14 cellular contexts compared by ENCODE assay signal in genomic region chr17:39114744-39115534, GRCh38. TPM values are rescaled to one million over a fixed set of nuclear protein-coding genes. Genes with fewer than 3 reads are reported as not detected.
A peak's percentile ranks its signal among the peaks of the same experiment; 100 is the strongest.
DNase-seq lines count a peak whose midpoint lies in the region; ATAC-seq and TF ChIP-seq lines count a peak whose summit lies in the region.
"Had no signal": no experiment of that assay in that cellular context is flagged by ENCODE, and none has a peak within 500 bp of the region (broad histone marks: within the 10 kb centered on the region; RNA-seq: fewer than 3 reads in every experiment).

No MANE protein-coding gene starts in this region.

- ATAC-seq in left cardiac atrium: peak; percentile 31 to 45
- ATAC-seq in Right ventricle myocardium superior (ENCODE audit: poor library complexity): no peak
- no peak for ATAC-seq in GM21529 (IDR thresholded peaks at IDR 0.05; ENCODE audit: unreplicated experiment)
- ATAC-seq: PC-3, upper lobe of right lung had no signal

- no peak overlapping the region for H4K91ac ChIP-seq in mesenchymal stem cell (ENCODE audit: low read length)

- H3K9me3 ChIP-seq in mesenchymal stem cell (ENCODE audit: control insufficient read depth, low read length) (no peaks in the 10 kb centered on the region), transverse colon (no peaks in the 10 kb centered on the region)
- H3K9me3 ChIP-seq: upper lobe of right lung had no signal

- no peaks in the 10 kb centered on the region for H3K79me1 ChIP-seq in mesenchymal stem cell (replicated peaks; ENCODE audit: low read length, poor library complexity, severe bottlenecking)

- H4K8ac ChIP-seq in mesenchymal stem cell (ENCODE audit: low read length): peak overlapping the region; percentile 62

- no peak for TF ChIP-seq CTCF in transverse colon (IDR thresholded peaks at IDR 0.05)

- TF ChIP-seq EP300 in transverse colon (IDR thresholded peaks at IDR 0.05; ENCODE audit: low read depth): no peak

- no peak overlapping the region for H3K4me2 ChIP-seq in mesenchymal stem cell (ENCODE audit: low read length, poor library complexity, severe bottlenecking)

- no peak overlapping the region for H2BK120ac ChIP-seq in mesenchymal stem cell (ENCODE audit: low read depth, low read length)

- peak overlapping the region; percentile 58 for H2AFZ ChIP-seq in mesenchymal stem cell (ENCODE audit: low read depth, low read length)

- no peak overlapping the region for H3K23ac ChIP-seq in mesenchymal stem cell (ENCODE audit: low read length in 2 of 2)

- H3K27ac ChIP-seq in mesenchymal stem cell (ENCODE audit: low read length, poor library complexity, severe bottlenecking) (no peak overlapping the region), transverse colon (peak overlapping the region; percentile 9 to 61 (median 36))
- H3K27ac ChIP-seq: upper lobe of right lung had no signal

- H3K4ac ChIP-seq in mesenchymal stem cell (ENCODE audit: low read depth in 1 of 2, low read length in 2 of 2): no peak overlapping the region

- peak overlapping the region; percentile 1 to 21 for H3K18ac ChIP-seq in mesenchymal stem cell (ENCODE audit: low read depth in 1 of 2, low read length in 2 of 2)

- 77% methylated on average over 20 of the region's 20 CpGs for WGBS in mesenchymal stem cell
- WGBS in transverse colon (ENCODE audit: low coverage in 1 of 2), 2 donors: 67% methylated on average over 20 of the region's 20 CpGs; no CpG with 5 or more reads in 1 of the 2 donors

- H3K27me3 ChIP-seq in mesenchymal stem cell (ENCODE audit: control insufficient read depth in 1 of 2, insufficient read depth in 1 of 2, low read length in 2 of 2): peaks cover 0 to 14% of the 10 kb centered on the region in 2 experiments
- no peaks in the 10 kb centered on the region for H3K27me3 ChIP-seq in transverse colon
- H3K27me3 ChIP-seq: upper lobe of right lung had no signal

- no peak for TF ChIP-seq POLR2A in transverse colon (IDR thresholded peaks at IDR 0.05)

- H3K36me3 ChIP-seq in mesenchymal stem cell (ENCODE audit: control insufficient read depth in 1 of 2, insufficient read depth in 2 of 2, low read depth in 1 of 2, low read length in 2 of 2) (no peaks in the 10 kb centered on the region), transverse colon (no peaks in the 10 kb centered on the region)
- H3K36me3 ChIP-seq: upper lobe of right lung had no signal

- peak overlapping the region; percentile 86 for H3K9ac ChIP-seq in mesenchymal stem cell (ENCODE audit: low read length)

- H3K4me3 ChIP-seq in mesenchymal stem cell (ENCODE audit: insufficient read depth in 1 of 2, low read depth in 1 of 2, low read length in 2 of 2) (peak overlapping the region in 1 of 2 experiments; percentile 56), transverse colon (no peak overlapping the region)
- H3K4me3 ChIP-seq: upper lobe of right lung had no signal

- H3K4me1 ChIP-seq in mesenchymal stem cell (ENCODE audit: control insufficient read depth, insufficient read depth, low read depth, low read length) (peaks cover 9% of the 10 kb centered on the region), transverse colon (peaks cover 0 to 10% (median 4%) of the 10 kb centered on the region in 4 donors)
- H3K4me1 ChIP-seq: upper lobe of right lung had no signal

- DNase-seq in left cardiac atrium (no peak), Right ventricle myocardium superior (no peak), astrocyte of the hippocampus (ENCODE audit: low read depth, low spot score) (peak; percentile 26), mesenchymal stem cell (peak; percentile 40), transverse colon (no peak), SKM-1 treated with dmso at 0.1 percent for 144 hours (lab: John Stamatoyannopoulos, UW; ENCODE audit: unreplicated experiment) (no peak)
- no peak for DNase-seq in activated CD4-positive, CD25-positive, alpha-beta regulatory T cell treated with anti-CD3 and anti-CD28 coated beads, Interleukin-2, amount 50 U/mL, for 72 hours
- DNase-seq: activated CD8-positive, alpha-beta memory T cell treated with anti-CD3 and anti-CD28 coated beads for 24 hours; AML-193; KBM-7; PC-3; upper lobe of right lung had no signal

- intact Hi-C loops in left cardiac atrium (cut with DNase I): no loop called here
- intact Hi-C loops in Right ventricle myocardium superior (cut with DNase I): no loop called here
- intact Hi-C loops in transverse colon (cut with DNase I; ENCODE audit: low total_unique reads): no loop called here

- H3K14ac ChIP-seq in mesenchymal stem cell (ENCODE audit: low read length in 2 of 2): peak overlapping the region in 1 of 2 experiments; percentile 74

- H2BK12ac ChIP-seq in mesenchymal stem cell (ENCODE audit: low read length in 2 of 2): peak overlapping the region; percentile 28 to 47

- no peak overlapping the region for H2AK5ac ChIP-seq in mesenchymal stem cell (ENCODE audit: low read length, severe bottlenecking)

- H2BK15ac ChIP-seq in mesenchymal stem cell (ENCODE audit: low read depth, poor library complexity, severe bottlenecking): no peak overlapping the region

- in situ Hi-C loops in transverse colon (cut with MboI; ENCODE audit: low pct_ligation_motif_present in 1 of 4, low pct_unique_long_range_greater_than_20kb in 1 of 4, low sequenced_read_pairs in 3 of 4): no loop called here

- no peak overlapping the region for H2BK5ac ChIP-seq in mesenchymal stem cell (ENCODE audit: low read depth, low read length, poor library complexity, severe bottlenecking)

RNA-seq across cellular contexts. Expression of gene PLXDC1, which starts 36.5 kb away (rescaled TPM):
- total RNA-seq in left cardiac atrium: 10 to 100 TPM in 1 of 2 donors, 1 to 10 TPM in 1; 7.6 to 18.0 TPM
- total RNA-seq in Right ventricle myocardium superior: 14.1 TPM
- 1.9 TPM for polyA plus RNA-seq in mesenchymal stem cell (2013, experiment 1 of 2)
- 2.1 TPM for polyA plus RNA-seq in mesenchymal stem cell (2013, experiment 2 of 2)
- total RNA-seq in transverse colon: 10 to 100 TPM in 1 of 4 donors, 1 to 10 TPM in 3; 1.6 to 26.2 (median 4.3) TPM
- total RNA-seq: PC-3, pulmonary artery endothelial cell had no signal

RNA-seq across cellular contexts. Expression of gene ARL5C, which starts 51.0 kb away (rescaled TPM):
- total RNA-seq in left cardiac atrium (not detected), Right ventricle myocardium superior (not detected), transverse colon (not detected)
- polyA plus RNA-seq in mesenchymal stem cell (2013, experiment 1 of 2): not detected
- polyA plus RNA-seq in mesenchymal stem cell (2013, experiment 2 of 2): not detected
- total RNA-seq: PC-3, pulmonary artery endothelial cell, upper lobe of right lung had no signal

Comparison
In these comparisons a context has a peak if more than half of its experiments do, and no peak if none do; other contexts are left out.
1. ATAC-seq: peak in left cardiac atrium (2 of 2); none in Right ventricle myocardium superior (single experiment) and GM21529 (single experiment).
2. DNase-seq: peak in astrocyte of the hippocampus (single experiment) and mesenchymal stem cell (single experiment); none in left cardiac atrium (single experiment), Right ventricle myocardium superior (single experiment), transverse colon (single experiment), activated CD4-positive, CD25-positive, alpha-beta regulatory T cell treated with anti-CD3 and anti-CD28 coated beads, Interleukin-2, amount 50 U/mL, for 72 hours (single experiment) and SKM-1 treated with dmso at 0.1 percent for 144 hours (single experiment).